11 cellular contexts compared by ENCODE assay signal in genomic region chr10:31147220-31147608, GRCh38.
DNase-seq lines count a peak whose midpoint lies in the region; ATAC-seq and TF ChIP-seq lines count a peak whose summit lies in the region.
"Had no signal": no experiment of that assay in that cellular context is flagged by ENCODE, and none has a peak within 500 bp of the region (broad histone marks: within the 10 kb centered on the region; RNA-seq: fewer than 3 reads in every experiment).

No MANE protein-coding gene starts in this region.

- DNase-seq in A172 (ENCODE audit: low spot score) (peak; percentile 67), HFF-Myc (ENCODE audit: extremely low read depth, low read depth) (peak; percentile 46), amniotic epithelial cell (ENCODE audit: low read depth) (peak; percentile 76), hepatic stellate cell (ENCODE audit: low spot score) (peak; percentile 58), T-helper 17 cell (no peak), epidermal melanocyte (ENCODE audit: insufficient read length, low spot score) (no peak), NOMO-1 treated with DMSO at 0.1 percent for 48 hours (lab: John Stamatoyannopoulos, UW; ENCODE audit: unreplicated experiment) (no peak)
- DNase-seq: hypothalamus had no signal

- no peak overlapping the region for H3K4me3 ChIP-seq in HFF-Myc (replicated peaks; ENCODE audit: low read depth, low read length)
- H3K4me3 ChIP-seq: neural progenitor cell had no signal

- no peaks in the 10 kb centered on the region for H3K9me3 ChIP-seq in T-helper 17 cell (ENCODE audit: control insufficient read depth, low read length, poor library complexity, severe bottlenecking)

- no peak overlapping the region for H3K4me3 Mint-ChIP-seq in T-helper 17 cell
- H3K4me3 Mint-ChIP-seq: activated naive CD4-positive, alpha-beta T cell treated with anti-CD3 and anti-CD28 coated beads, Interleukin-2, amount 50 U/mL, for 24 hours; neural progenitor cell had no signal

- H3K36me3 Mint-ChIP-seq in T-helper 17 cell (ENCODE audit: low read depth) = peaks cover 5% of the 10 kb centered on the region
- H3K36me3 Mint-ChIP-seq: neural progenitor cell had no signal

- ATAC-seq in HG03045 (IDR thresholded peaks at IDR 0.05; ENCODE audit: unreplicated experiment) (no peak), T-helper 17 cell (no peak)

- H3K4me1 Mint-ChIP-seq in T-helper 17 cell = peaks cover 3% of the 10 kb centered on the region

- H3K27ac Mint-ChIP-seq in T-helper 17 cell = no peak overlapping the region
- H3K27ac Mint-ChIP-seq: activated naive CD4-positive, alpha-beta T cell treated with anti-CD3 and anti-CD28 coated beads, Interleukin-2, amount 50 U/mL, for 24 hours; neural progenitor cell had no signal

- TF ChIP-seq CTCF in HFF-Myc (IDR thresholded peaks at IDR 0.05; ENCODE audit: low read depth, low read length, missing control alignments) = no peak

- H3K27me3 Mint-ChIP-seq in T-helper 17 cell = peaks cover 23% of the 10 kb centered on the region

Comparison
In these comparisons a context has a peak if more than half of its experiments do, and no peak if none do; other contexts are left out.
1. DNase-seq: peak in A172 (single experiment), HFF-Myc (single experiment), amniotic epithelial cell (single experiment) and hepatic stellate cell (single experiment); none in T-helper 17 cell (0 of 3), epidermal melanocyte (single experiment) and NOMO-1 treated with DMSO at 0.1 percent for 48 hours (single experiment).